ENCODE assay signal across 8 cellular contexts in genomic region chr7:114084381-114085312, GRCh38.
DNase-seq lines count a peak whose midpoint lies in the region; TF ChIP-seq lines count a peak whose summit lies in the region.

No MANE protein-coding gene starts in this region.

- H3K4me3 ChIP-seq in KMS-11 (IDR thresholded peaks at IDR 0.05; ENCODE audit: insufficient read depth, low read depth, low read length) (no peak overlapping the region), cardiac muscle cell (peak overlapping the region; percentile 54)

- peak overlapping the region; percentile 85 for H2AFZ ChIP-seq in KMS-11 (ENCODE audit: low read depth)

- H3K4me1 ChIP-seq in KMS-11 (ENCODE audit: low read depth, poor library complexity, severe bottlenecking), result peaks cover 28% of the 10 kb centered on the region
- peaks cover 2% of the 10 kb centered on the region for H3K4me1 ChIP-seq in cardiac muscle cell (ENCODE audit: low read depth)

- H3K27ac ChIP-seq in KMS-11, result peak overlapping the region; percentile 100
- H3K27ac ChIP-seq in cardiac muscle cell, result no peak overlapping the region

- no peaks in the 10 kb centered on the region for H3K9me3 ChIP-seq in cardiac muscle cell (ENCODE audit: low read depth)

- peak overlapping the region; percentile 81 for H3K4me2 ChIP-seq in KMS-11

- peaks cover 72% of the 10 kb centered on the region for H3K27me3 Mint-ChIP-seq in activated T-helper 1 cell treated with anti-CD3 and anti-CD28 coated beads, Interleukin-12 subunit alpha, Interleukin-12 subunit beta, Interleukin-2, Interleukin-4 antibody, amounts not matched to agents 30 ng/mL and 10 ng/mL and 1 ng/mL, durations not matched to agents 14 hours and 24 hours and 36 hours (ENCODE audit: insufficient read depth)

- H3K27ac Mint-ChIP-seq in activated T-helper 1 cell treated with anti-CD3 and anti-CD28 coated beads, Interleukin-12 subunit alpha, Interleukin-12 subunit beta, Interleukin-2, Interleukin-4 antibody, amounts not matched to agents 30 ng/mL and 10 ng/mL and 1 ng/mL, durations not matched to agents 14 hours and 24 hours and 36 hours, result peak overlapping the region; percentile 81

- peak overlapping the region; percentile 97 for H3K9ac ChIP-seq in KMS-11

- H3K36me3 ChIP-seq in KMS-11 (ENCODE audit: insufficient read depth), result no peaks in the 10 kb centered on the region
- H3K36me3 ChIP-seq in cardiac muscle cell, result no peaks in the 10 kb centered on the region

- intact Hi-C loops in activated T-helper 1 cell treated with anti-CD3 and anti-CD28 coated beads, Interleukin-12 subunit alpha, Interleukin-12 subunit beta, Interleukin-2, Interleukin-4 antibody, amounts not matched to agents 30 ng/mL and 10 ng/mL and 1 ng/mL, durations not matched to agents 14 hours and 24 hours and 36 hours (cut with micrococcal nuclease), result loop anchor here (10.0 kb wide), 4 partner anchors 320 to 1390 kb away; no protein-coding TSS in a partner anchor

- DNase-seq in activated CD8-positive, alpha-beta memory T cell treated with anti-CD3 and anti-CD28 coated beads, Interleukin-2, amount 50 U/mL, for 48 hours, result peak; percentile 57
- no peak for DNase-seq in activated CD8-positive, alpha-beta memory T cell treated with anti-CD3 and anti-CD28 coated beads, Interleukin-2, amount 50 U/mL, for 4 hours
- DNase-seq in activated T-helper 1 cell treated with anti-CD3 and anti-CD28 coated beads, Interleukin-12 subunit alpha, Interleukin-12 subunit beta, Interleukin-2, Interleukin-4 antibody, amounts not matched to agents 30 ng/mL and 10 ng/mL and 1 ng/mL, durations not matched to agents 14 hours and 24 hours and 36 hours (ENCODE audit: low spot score), result no peak
- DNase-seq in cardiac muscle cell (ENCODE audit: low read depth in 1 of 2, low spot score in 1 of 2) (peak; percentile 36 to 54), pons (ENCODE audit: low spot score) (peak; percentile 35), NCI-H1436 treated with DMSO at 0.1 percent for 48 hours (lab: John Stamatoyannopoulos, UW) (no peak), NAMALWA (ENCODE audit: low spot score) (no peak)

- peak overlapping the region; percentile 83 for H3K4me3 Mint-ChIP-seq in activated T-helper 1 cell treated with anti-CD3 and anti-CD28 coated beads, Interleukin-12 subunit alpha, Interleukin-12 subunit beta, Interleukin-2, Interleukin-4 antibody, amounts not matched to agents 30 ng/mL and 10 ng/mL and 1 ng/mL, durations not matched to agents 14 hours and 24 hours and 36 hours

- H4K20me1 ChIP-seq in KMS-11 (ENCODE audit: insufficient read depth), result no peaks in the 10 kb centered on the region; the same call in 1 of the 2 replicates

- H3K27me3 ChIP-seq in KMS-11 (ENCODE audit: insufficient read depth, low read depth) (no peaks in the 10 kb centered on the region; the same call in 1 of the 2 replicates), cardiac muscle cell (peaks cover 99% of the 10 kb centered on the region)

- H3K36me3 Mint-ChIP-seq in activated T-helper 1 cell treated with anti-CD3 and anti-CD28 coated beads, Interleukin-12 subunit alpha, Interleukin-12 subunit beta, Interleukin-2, Interleukin-4 antibody, amounts not matched to agents 30 ng/mL and 10 ng/mL and 1 ng/mL, durations not matched to agents 14 hours and 24 hours and 36 hours (ENCODE audit: low read depth), result no peaks in the 10 kb centered on the region

- peaks cover 39% of the 10 kb centered on the region for H3K4me1 Mint-ChIP-seq in activated T-helper 1 cell treated with anti-CD3 and anti-CD28 coated beads, Interleukin-12 subunit alpha, Interleukin-12 subunit beta, Interleukin-2, Interleukin-4 antibody, amounts not matched to agents 30 ng/mL and 10 ng/mL and 1 ng/mL, durations not matched to agents 14 hours and 24 hours and 36 hours (ENCODE audit: low read depth)

- no peaks in the 10 kb centered on the region for H3K9me3 Mint-ChIP-seq in activated T-helper 1 cell treated with anti-CD3 and anti-CD28 coated beads, Interleukin-12 subunit alpha, Interleukin-12 subunit beta, Interleukin-2, Interleukin-4 antibody, amounts not matched to agents 30 ng/mL and 10 ng/mL and 1 ng/mL, durations not matched to agents 14 hours and 24 hours and 36 hours

- no peak for TF ChIP-seq CTCF in KMS-11 (conservative IDR thresholded peaks at IDR 0.05; ENCODE audit: low read depth, low read length)
- TF ChIP-seq CTCF in cardiac muscle cell (IDR thresholded peaks at IDR 0.05; ENCODE audit: low read depth, low read length), result no peak

- peaks cover 25% of the 10 kb centered on the region for H3K79me2 ChIP-seq in KMS-11 (ENCODE audit: insufficient read depth, low read depth)

Comparison
In these comparisons a context has a peak if more than half of its experiments do, and no peak if none do; other contexts are left out.
1. DNase-seq: peak in activated CD8-positive, alpha-beta memory T cell treated with anti-CD3 and anti-CD28 coated beads, Interleukin-2, amount 50 U/mL, for 48 hours (single experiment), cardiac muscle cell (2 of 2) and pons (single experiment); none in activated CD8-positive, alpha-beta memory T cell treated with anti-CD3 and anti-CD28 coated beads, Interleukin-2, amount 50 U/mL, for 4 hours (single experiment), activated T-helper 1 cell treated with anti-CD3 and anti-CD28 coated beads, Interleukin-12 subunit alpha, Interleukin-12 subunit beta, Interleukin-2, Interleukin-4 antibody, amounts not matched to agents 30 ng/mL and 10 ng/mL and 1 ng/mL, durations not matched to agents 14 hours and 24 hours and 36 hours (single experiment), NCI-H1436 treated with DMSO at 0.1 percent for 48 hours (single experiment) and NAMALWA (single experiment).